ENCODE assay signal across 1 cellular context in genomic region chr22:46762238-46763050, GRCh38.
TF ChIP-seq lines count a peak whose summit lies in the region.

Gene TBC1D22A (plus strand): TSS chr22:46762650. CDS start chr22:46762787, 137 bp downstream.

TF ChIP-seq in GM12878, 131 proteins besides CTCF, POLR2A, EP300 and RAD21 (continued from another document and continues in another):
- TF ChIP-seq ZBTB11 (CRISPR knock-in tag; IDR thresholded peaks at IDR 0.05) (no peak), HDGF (IDR thresholded peaks at IDR 0.05) (peak; percentile 55; the same call in 1 of the 2 replicates), ZNF207 (IDR thresholded peaks at IDR 0.05; ENCODE audit: borderline replicate concordance) (no peak), IKZF1 (conservative IDR thresholded peaks at IDR 0.05) (peak; percentile 79), ZBTB4 (CRISPR knock-in tag; IDR thresholded peaks at IDR 0.05) (0 out of 2 replicates have a peak, but pooled peaks have one; percentile 58), CHD4 (IDR thresholded peaks at IDR 0.05) (no peak), CBX3 (IDR thresholded peaks at IDR 0.05; ENCODE audit: borderline replicate concordance, low read depth) (no peak), ZNF384 (IDR thresholded peaks at IDR 0.05; ENCODE audit: borderline replicate concordance, low read depth, low read length) (no peak), IRF5 (IDR thresholded peaks at IDR 0.05; ENCODE audit: borderline replicate concordance) (no peak), BCL3 (IDR thresholded peaks at IDR 0.05; ENCODE audit: borderline replicate concordance, insufficient read depth, low read depth, low read length, poor library complexity, severe bottlenecking) (no peak), RAD51 (IDR thresholded peaks at IDR 0.05) (no peak), E4F1 (IDR thresholded peaks at IDR 0.05; ENCODE audit: borderline replicate concordance, partially characterized antibody) (peak; percentile 60), EED (IDR thresholded peaks at IDR 0.05; ENCODE audit: low read depth) (no peak), CBFB (IDR thresholded peaks at IDR 0.05; ENCODE audit: low read depth) (peak; percentile 89), BMI1 (IDR thresholded peaks at IDR 0.05; ENCODE audit: borderline replicate concordance) (no peak), HDAC2 (IDR thresholded peaks at IDR 0.05) (no peak), ATF3 (IDR thresholded peaks at IDR 0.05; ENCODE audit: borderline replicate concordance, extremely low read depth, low read depth, low read length) (no peak), CREB1 (IDR thresholded peaks at IDR 0.05; ENCODE audit: low read depth) (peak; percentile 99), SUPT20H (IDR thresholded peaks at IDR 0.05; ENCODE audit: borderline replicate concordance, control insufficient read depth, low read depth, low read length) (no peak), CEBPB (IDR thresholded peaks at IDR 0.05; ENCODE audit: borderline replicate concordance in 1 of 2, low read depth in 2 of 2, low read length in 2 of 2) (no peak), MEF2B (IDR thresholded peaks at IDR 0.05; ENCODE audit: partially characterized antibody, poor library complexity, severe bottlenecking) (no peak), NFIC (IDR thresholded peaks at IDR 0.05; ENCODE audit: low read depth, low read length) (no peak), POLR2AphosphoS2 (IDR thresholded peaks at IDR 0.05; ENCODE audit: low read depth, low read length) (peak; percentile 81; the same call in 1 of the 2 replicates), EGR1 (IDR thresholded peaks at IDR 0.05; ENCODE audit: borderline replicate concordance in 1 of 2, low read depth in 2 of 2, low read length in 2 of 2) (peak; percentile 11 to 86; a peak in 2 of 3 replicates), MYB (IDR thresholded peaks at IDR 0.05; ENCODE audit: borderline replicate concordance, low read depth, low read length) (no peak), E2F4 (IDR thresholded peaks at IDR 0.05; ENCODE audit: low read depth, low read length) (no peak), SREBF1 (IDR thresholded peaks at IDR 0.05; ENCODE audit: low read length) (peak; percentile 66), CBX5 (IDR thresholded peaks at IDR 0.05; ENCODE audit: low read depth) (0 out of 2 replicates have a peak, but pooled peaks have one; percentile 62), TCF7 (IDR thresholded peaks at IDR 0.05; ENCODE audit: borderline replicate concordance) (no peak), ETV6 (conservative IDR thresholded peaks at IDR 0.05 in 1 of 2, IDR thresholded peaks at IDR 0.05 in 1 of 2; ENCODE audit: borderline replicate concordance in 1 of 2, low read depth in 1 of 2) (no peak), SUZ12 (IDR thresholded peaks at IDR 0.05; ENCODE audit: unreplicated experiment) (no peak), YBX1 (IDR thresholded peaks at IDR 0.05) (no peak), POU2F2 (IDR thresholded peaks at IDR 0.05; ENCODE audit: borderline replicate concordance, low read depth, low read length) (peak; percentile 62; the same call in 1 of the 3 replicates), KDM1A (IDR thresholded peaks at IDR 0.05; ENCODE audit: borderline replicate concordance) (no peak), CEBPZ (IDR thresholded peaks at IDR 0.05; ENCODE audit: low read depth, low read length) (no peak), PAX8 (IDR thresholded peaks at IDR 0.05) (no peak), EZH2 (IDR thresholded peaks at IDR 0.05; ENCODE audit: borderline replicate concordance, control insufficient read depth, low read depth, low read length) (no peak), BCLAF1 (IDR thresholded peaks at IDR 0.05) (no peak), NFYA (IDR thresholded peaks at IDR 0.05; ENCODE audit: borderline replicate concordance, low read depth, low read length) (no peak), TBL1XR1 (IDR thresholded peaks at IDR 0.05; ENCODE audit: low read depth, low read length) (peak; percentile 32; the same call in 1 of the 2 replicates), ZBED1 (IDR thresholded peaks at IDR 0.05; ENCODE audit: borderline replicate concordance) (no peak), KAT2A (conservative IDR thresholded peaks at IDR 0.05; ENCODE audit: control insufficient read depth, low read depth, low read length) (no peak), NBN (IDR thresholded peaks at IDR 0.05) (peak; percentile 85; the same call in 1 of the 2 replicates)
